ENCODE assay signal across 29 cellular contexts in the genomic region with DNA sequence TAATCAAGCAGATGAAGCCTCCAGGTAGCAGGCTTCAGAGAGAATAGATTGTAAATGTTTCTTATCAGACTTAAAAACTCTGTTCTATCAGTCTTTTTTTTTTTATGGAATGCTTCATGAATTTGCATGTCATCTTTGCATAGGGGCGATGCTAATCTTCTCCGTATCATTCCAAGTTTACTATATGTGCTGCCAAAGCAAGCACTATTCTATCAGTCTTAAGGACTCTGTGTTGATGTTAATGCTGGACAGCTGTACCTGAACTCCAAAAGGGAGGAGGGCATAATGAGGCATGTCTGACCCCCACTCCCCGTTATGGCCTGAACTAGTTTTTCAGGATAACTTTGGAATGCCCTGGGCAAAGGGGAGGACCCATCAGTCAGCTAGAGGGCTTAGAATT.
"Had no signal": no experiment of that assay in that cellular context is flagged by ENCODE, and none has a peak within 500 bp of the region (broad histone marks: within the 10 kb centered on the region; RNA-seq: fewer than 3 reads in every experiment).

No MANE protein-coding gene starts in this region.

- DNase-seq: activated CD4-positive, alpha-beta T cell treated with anti-CD3 and anti-CD28 coated beads, Interleukin-2, amount 10 ng/mL, durations not matched to agents 24 days and 14 days; activated CD4-positive, alpha-beta T cell treated with anti-CD3 and anti-CD28 coated beads, Interleukin-2, amount 50 U/mL, for 4 hours; activated CD8-positive, alpha-beta T cell treated with anti-CD3 and anti-CD28 coated beads for 36 hours; activated gamma-delta T cell treated with Interleukin-2 at 50 U/mL for 16 hours; activated naive CD4-positive, alpha-beta T cell treated with anti-CD3 and anti-CD28 coated beads for 36 hours; activated T-cell treated with anti-CD3 and anti-CD28 coated beads, Interleukin-2, amount 50 U/mL, for 1 hour; activated T-cell treated with anti-CD3 and anti-CD28 coated beads, Interleukin-2, amount 50 U/mL, for 72 hours; adrenal gland; caudate nucleus; cerebellar nuclear complex; NCI-H1105; NCI-H1417 treated with DMSO at 0.1 percent for 48 hours; NCI-H187 treated with DMSO at 0.1 percent for 48 hours; NCI-H2081; NCI-H2171 treated with DMSO at 0.1 percent for 48 hours; NCI-H2227 treated with DMSO at 0.1 percent for 48 hours; NCI-H446; NCI-H510A treated with DMSO at 0.1 percent for 48 hours; PC-3; Peyer's patch; RPMI8226; SIG-M5; T-helper 1 cell; T-helper 2 cell; T1000 had no signal

- H3K27ac ChIP-seq: adrenal gland, Peyer's patch had no signal

- H3K9me3 ChIP-seq: adrenal gland, Peyer's patch had no signal

- H3K4me1 ChIP-seq: adrenal gland, Peyer's patch had no signal

- FAIRE-seq: bronchial epithelial cell had no signal

- H3K36me3 ChIP-seq: adrenal gland, Peyer's patch had no signal

- H3K36me3 Mint-ChIP-seq: brain had no signal

- H3K27me3 Mint-ChIP-seq: activated CD8-positive, alpha-beta T cell treated with anti-CD3 and anti-CD28 coated beads for 36 hours had no signal

- H3K9me3 Mint-ChIP-seq: activated CD8-positive, alpha-beta T cell treated with anti-CD3 and anti-CD28 coated beads for 36 hours had no signal

- H3K27ac Mint-ChIP-seq: activated CD4-positive, alpha-beta T cell treated with anti-CD3 and anti-CD28 coated beads, Interleukin-2, amount 10 ng/mL, durations not matched to agents 24 days and 14 days; activated CD8-positive, alpha-beta T cell treated with anti-CD3 and anti-CD28 coated beads for 36 hours; activated naive CD4-positive, alpha-beta T cell treated with anti-CD3 and anti-CD28 coated beads for 36 hours; activated naive CD4-positive, alpha-beta T cell treated with anti-CD3 and anti-CD28 coated beads, Interleukin-2, amount 50 U/mL, for 72 hours; activated T-cell treated with anti-CD3 and anti-CD28 coated beads, Interleukin-2, amount 50 U/mL, for 72 hours; brain had no signal

- ATAC-seq: activated CD8-positive, alpha-beta T cell treated with anti-CD3 and anti-CD28 coated beads for 36 hours; activated naive CD4-positive, alpha-beta T cell treated with anti-CD3 and anti-CD28 coated beads, Interleukin-2, amount 50 U/mL, for 72 hours; activated T-cell treated with anti-CD3 and anti-CD28 coated beads, Interleukin-2, amount 50 U/mL, for 72 hours; PC-3; SK-N-SH treated with all-trans-retinoic acid at 6 μM for 48 hours had no signal

- H3K4me3 Mint-ChIP-seq: activated CD4-positive, alpha-beta T cell treated with anti-CD3 and anti-CD28 coated beads, Interleukin-2, amount 10 ng/mL, durations not matched to agents 24 days and 14 days; activated CD8-positive, alpha-beta T cell treated with anti-CD3 and anti-CD28 coated beads for 36 hours; activated naive CD4-positive, alpha-beta T cell treated with anti-CD3 and anti-CD28 coated beads for 36 hours; activated T-cell treated with anti-CD3 and anti-CD28 coated beads, Interleukin-2, amount 50 U/mL, for 72 hours; brain had no signal

- H3K4me1 Mint-ChIP-seq: brain had no signal

- H3K27me3 ChIP-seq: adrenal gland, Peyer's patch had no signal

- H3K4me3 ChIP-seq: adrenal gland, Peyer's patch had no signal
